Comparison of ENCODE assay signal across 30 cellular contexts in genomic region chr12:65776994-65777393, GRCh38. TPM values are rescaled to one million over a fixed set of nuclear protein-coding genes. Genes with fewer than 3 reads are reported as not detected.
DNase-seq lines count a peak whose midpoint lies in the region; ATAC-seq, FAIRE-seq and TF ChIP-seq lines count a peak whose summit lies in the region.
"Had no signal": no experiment of that assay in that cellular context is flagged by ENCODE, and none has a peak within 500 bp of the region (broad histone marks: within the 10 kb centered on the region; RNA-seq: fewer than 3 reads in every experiment).

No MANE protein-coding gene starts in this region.

- TF ChIP-seq CTCF in HEK293 (tag by site-specific recombination; IDR thresholded peaks at IDR 0.05) (no peak), WTC11 (IDR thresholded peaks at IDR 0.05) (no peak), H1 (IDR thresholded peaks at IDR 0.05; ENCODE audit: control extremely low read depth in 1 of 3, insufficient read depth in 1 of 3, low read depth in 1 of 3, low read length in 3 of 3) (no peak), tibial artery (IDR thresholded peaks at IDR 0.05) (no peak)

- no peak overlapping the region for H3K23ac ChIP-seq in H1 (ENCODE audit: insufficient read length)

- intact Hi-C loops in tibial artery (cut with DNase I; ENCODE audit: low total_unique reads) = no loop called here

- TF ChIP-seq POLR2A in H1 (IDR thresholded peaks at IDR 0.05; ENCODE audit: control extremely low read depth in 1 of 2, low read depth in 2 of 2, low read length in 2 of 2) = no peak

- no peak overlapping the region for H3K4me3 Mint-ChIP-seq in WTC11
- H3K4me3 Mint-ChIP-seq: CD14-positive monocyte; CD4-positive, alpha-beta memory T cell; CD4-positive, CD25-positive, alpha-beta regulatory T cell; CD8-positive, alpha-beta memory T cell had no signal

- no peak overlapping the region for H2AFZ ChIP-seq in H1 (ENCODE audit: low read length)

- H3K27me3 Mint-ChIP-seq in WTC11 (ENCODE audit: low read depth) = peaks cover 6% of the 10 kb centered on the region; the same call in 1 of the 2 replicates

- no peak overlapping the region for H3K4me3 ChIP-seq in HEK293 (ENCODE audit: low read depth, low read length)
- H3K4me3 ChIP-seq in SJSA1 = no peak overlapping the region
- no peak overlapping the region for H3K4me3 ChIP-seq in H1 (ENCODE audit: extremely low read depth in 1 of 4, insufficient read depth in 2 of 4, low read depth in 3 of 4, low read length in 4 of 4)
- H3K4me3 ChIP-seq in tibial artery = no peak overlapping the region
- H3K4me3 ChIP-seq: BLaER1, GM12878 had no signal

- TF ChIP-seq EP300 in H1 (IDR thresholded peaks at IDR 0.05; ENCODE audit: borderline replicate concordance in 1 of 2, low read depth in 2 of 2, low read length in 2 of 2) = no peak

- no peak overlapping the region for H3K14ac ChIP-seq in H1 (ENCODE audit: insufficient read length)

- no peak overlapping the region for H2BK12ac ChIP-seq in H1 (ENCODE audit: low read depth, low read length)

- no peak overlapping the region for H3K27ac Mint-ChIP-seq in WTC11
- H3K27ac Mint-ChIP-seq: CD14-positive monocyte; CD4-positive, alpha-beta memory T cell; CD4-positive, CD25-positive, alpha-beta regulatory T cell had no signal

- ATAC-seq in WTC11 (no peak), GM19035 (IDR thresholded peaks at IDR 0.05; ENCODE audit: unreplicated experiment) (no peak)
- ATAC-seq: GM12878 had no signal

- no peak overlapping the region for H3K4me2 ChIP-seq in H1 (ENCODE audit: insufficient read depth in 1 of 2, low read depth in 2 of 2, low read length in 2 of 2)
- H3K4me2 ChIP-seq: BLaER1 had no signal

- no peak overlapping the region for H2AK5ac ChIP-seq in H1 (ENCODE audit: low read depth, low read length)

- no peak overlapping the region for H4K91ac ChIP-seq in H1 (replicated peaks; ENCODE audit: insufficient read length, low read length)

- DNase-seq in SJSA1 (ENCODE audit: low read depth in 1 of 2, low spot score in 2 of 2) (peak; percentile 92 to 93), WTC11 (ENCODE audit: low spot score) (no peak), H1 (ENCODE audit: low read depth in 1 of 2, low spot score in 2 of 2) (no peak), NCI-H1694 treated with DMSO at 0.1 percent for 48 hours (lab: John Stamatoyannopoulos, UW) (no peak), NCI-H1092 (lab: John Stamatoyannopoulos, UW) (no peak), tibial artery (no peak)
- DNase-seq: 8988T; ACHN; BE2C; C1 segment of cervical spinal cord; CD4-positive, alpha-beta memory T cell; CD4-positive, CD25-positive, alpha-beta regulatory T cell; CD8-positive, alpha-beta memory T cell; COR-L47; DMS 273 treated with DMSO at 0.1 percent for 48 hours; DMS153; DMS53; DMS79; DND-41; EL; GDM1 had no signal

- H3K9me3 ChIP-seq in HEK293 (ENCODE audit: control insufficient read depth, insufficient read depth, low read depth, low read length) (no peaks in the 10 kb centered on the region; the same call in 1 of the 2 replicates), SJSA1 (replicated peaks) (peaks cover 5% of the 10 kb centered on the region; the same call in 1 of the 2 replicates), H1 (ENCODE audit: insufficient read depth in 2 of 2, low read depth in 1 of 2, low read length in 1 of 2) (peaks cover 3 to 4% of the 10 kb centered on the region in 2 experiments; a peak in 2 of 4 replicates), tibial artery (no peaks in the 10 kb centered on the region)
- H3K9me3 ChIP-seq: BE2C, BLaER1 had no signal

- POLR2A ChIA-PET in HEK293 (lab: Yijun Ruan, JAX) = no interaction called here
- POLR2A ChIA-PET in WTC11 (lab: Charles Lee) = no interaction called here
- POLR2A ChIA-PET in H1 (lab: Charles Lee; ENCODE audit: partially characterized antibody) = no interaction called here

- no peak overlapping the region for H2BK120ac ChIP-seq in H1 (replicated peaks; ENCODE audit: low read depth, low read length)

- H3K36me3 ChIP-seq in HEK293 (ENCODE audit: control insufficient read depth in 2 of 2, insufficient read depth in 1 of 2, low read length in 2 of 2) (no peaks in the 10 kb centered on the region), SJSA1 (no peaks in the 10 kb centered on the region), H1 (ENCODE audit: control insufficient read depth in 2 of 4, insufficient read depth in 4 of 4, low read length in 3 of 4) (no peaks in the 10 kb centered on the region), tibial artery (no peaks in the 10 kb centered on the region)
- H3K36me3 ChIP-seq: BE2C, BLaER1 had no signal

- H3K18ac ChIP-seq in H1 (ENCODE audit: extremely low read depth, low read length) = no peak overlapping the region

- no peak overlapping the region for H3K9ac ChIP-seq in H1 (replicated peaks in 1 of 4; ENCODE audit: extremely low read depth in 1 of 4, low read depth in 3 of 4, low read length in 3 of 4)
- H3K9ac ChIP-seq: BLaER1 had no signal

- H4K20me1 ChIP-seq in H1 (replicated peaks in 1 of 2; ENCODE audit: control insufficient read depth in 1 of 2, insufficient read depth in 2 of 2, low read length in 2 of 2) = no peaks in the 10 kb centered on the region
- H4K20me1 ChIP-seq: BLaER1 had no signal

- CTCF ChIA-PET in HEK293 (lab: Yijun Ruan, JAX) = interaction anchor here (0.5 to 1.2 kb wide), 5 partner anchors 12 to 477 kb away, joined by 3 read pairs; no protein-coding TSS in a partner anchor
- CTCF ChIA-PET in WTC11 (lab: Charles Lee) = interaction anchor here (1.2 kb wide), 1 partner anchor 174 kb away, joined by 5 read pairs; no protein-coding TSS in a partner anchor
- CTCF ChIA-PET in H1 (lab: Charles Lee; ENCODE audit: partially characterized antibody) = interaction anchor here (0.7 to 1.2 kb wide), 3 partner anchors 32 to 208 kb away, joined by 3 read pairs; no protein-coding TSS in a partner anchor

- no peak overlapping the region for H2BK15ac ChIP-seq in H1 (ENCODE audit: low read length)

- H2BK5ac ChIP-seq in H1 (ENCODE audit: low read depth, low read length) = no peak overlapping the region

- 90% methylated on average over 2 of the region's 2 CpGs; no CpG with 5 or more reads in 1 of the 2 experiments for WGBS in H1 (ENCODE audit: extremely low coverage in 1 of 2, insufficient coverage in 1 of 2, insufficient read length in 1 of 2, insufficient replicate concordance in 2 of 2, low coverage in 1 of 2, low lambda C conversion rate in 2 of 2, missing lambda C conversion rate in 1 of 2), 2 experiments

- H4K5ac ChIP-seq in H1 (ENCODE audit: insufficient read length, low read depth, low read length) = no peak overlapping the region

- peaks cover 15% of the 10 kb centered on the region for H3K9me3 Mint-ChIP-seq in WTC11

- H2BK20ac ChIP-seq in H1 (ENCODE audit: low read length) = no peak overlapping the region

- no peaks in the 10 kb centered on the region for H3K79me1 ChIP-seq in H1 (ENCODE audit: low read depth, low read length)

- FAIRE-seq in H1 (lab: Jason Lieb, UNC) = no peak
- FAIRE-seq: A204.1, GM12878, GM12892, GM18507, GM19239 had no signal

- TF ChIP-seq RAD21 in H1 (IDR thresholded peaks at IDR 0.05 in 1 of 2, conservative IDR thresholded peaks at IDR 0.05 in 1 of 2; ENCODE audit: low read depth in 2 of 2, low read length in 2 of 2) = no peak

- H3K56ac ChIP-seq in H1 (replicated peaks; ENCODE audit: insufficient read length, low read depth, low read length) = no peak overlapping the region

- peaks cover 38% of the 10 kb centered on the region for H3K4me1 Mint-ChIP-seq in WTC11
- H3K4me1 Mint-ChIP-seq: CD14-positive monocyte; CD4-positive, alpha-beta memory T cell; CD4-positive, CD25-positive, alpha-beta regulatory T cell; CD8-positive, alpha-beta memory T cell had no signal

- H3K23me2 ChIP-seq in H1 (ENCODE audit: low read depth, low read length) = no peaks in the 10 kb centered on the region

- H4K8ac ChIP-seq in H1 (ENCODE audit: extremely low read depth, insufficient read depth, low read length) = no peak overlapping the region

- H3K4ac ChIP-seq in H1 (replicated peaks; ENCODE audit: insufficient read length, low read depth, low read length) = no peak overlapping the region

- H3K36me3 Mint-ChIP-seq in WTC11 = peaks cover 11% of the 10 kb centered on the region
- H3K36me3 Mint-ChIP-seq: CD14-positive monocyte; CD4-positive, alpha-beta memory T cell; CD4-positive, CD25-positive, alpha-beta regulatory T cell; CD8-positive, alpha-beta memory T cell had no signal

- H3K27me3 ChIP-seq in SJSA1 (replicated peaks) (no peaks in the 10 kb centered on the region), H1 (replicated peaks in 1 of 4; ENCODE audit: control insufficient read depth in 3 of 4, extremely low read depth in 1 of 4, insufficient read depth in 3 of 4, low read length in 3 of 4) (no peaks in the 10 kb centered on the region), tibial artery (peaks cover 0 to 19% of the 10 kb centered on the region in 2 donors)
- H3K27me3 ChIP-seq: BE2C, BLaER1 had no signal

- no peaks in the 10 kb centered on the region for H3K79me2 ChIP-seq in H1 (ENCODE audit: control insufficient read depth in 1 of 2, insufficient read depth in 2 of 2, low read length in 2 of 2)

- H3K27ac ChIP-seq in HEK293 (ENCODE audit: extremely low read depth, low read depth, low read length) (no peak overlapping the region), SJSA1 (no peak overlapping the region), H1 (ENCODE audit: low read depth, low read length) (no peak overlapping the region), tibial artery (no peak overlapping the region)
- H3K27ac ChIP-seq: BLaER1 had no signal

- H3K4me1 ChIP-seq in HEK293 (ENCODE audit: control insufficient read depth, insufficient read depth, low read length) (0 out of 2 replicates have a peak, but pooled peaks cover 2% of the 10 kb centered on the region), SJSA1 (replicated peaks) (peaks cover 36% of the 10 kb centered on the region), H1 (replicated peaks in 1 of 4; ENCODE audit: control insufficient read depth in 3 of 4, insufficient read depth in 4 of 4, low read length in 3 of 4) (no peaks in the 10 kb centered on the region; a peak in 2 of 7 replicates), tibial artery (no peaks in the 10 kb centered on the region)
- H3K4me1 ChIP-seq: BE2C, BLaER1 had no signal

TF ChIP-seq in HEK293, 187 proteins besides CTCF, POLR2A, EP300 and RAD21 (continues in another document):
- TF ChIP-seq ZNF654 (tag by site-specific recombination; IDR thresholded peaks at IDR 0.05; ENCODE audit: low read depth) = no peak

TF ChIP-seq in WTC11, 78 proteins besides CTCF, POLR2A, EP300 and RAD21 (continues in another document):
- no peak for TF ChIP-seq ATF1 (CRISPR knock-in tag; IDR thresholded peaks at IDR 0.05)

RNA-seq across cellular contexts. Expression of gene HMGA2, which starts 47.3 kb away (rescaled TPM):
- total RNA-seq in SJSA1 (2014; rRNA removed; shearing (Covaris generic)) = 278 and 326 TPM in 2 replicates
- total RNA-seq in WTC11 (2021) = 93.6 to 98.7 TPM (median 95.9 TPM) in 3 replicates
- 103 and 104 TPM in 2 replicates for total RNA-seq in H1 (2021; fragmentation: NEBNext Ultra II Directional; extraction: Animal tissue kit (Norgen Biotek cat#: 25700))
- 46.0 and 50.7 TPM in 2 replicates for polyA plus RNA-seq in H1 (2011; rRNA removed)
- 45.4 TPM for polyA plus RNA-seq in H1 (2011; cell fraction: cytosol; rRNA removed)
- polyA plus RNA-seq in H1 (2011; cell fraction: nucleus; rRNA removed) = 77.0 TPM
- 35.0 to 68.1 TPM (median 44.6 TPM) in 4 replicates for polyA plus RNA-seq in H1 (2012, experiment 1 of 2)
- 13.2 TPM for polyA plus RNA-seq in H1 (2012, experiment 2 of 2)
- 89.7 TPM for polyA plus RNA-seq in H1 (2013, experiment 1 of 2)
- polyA plus RNA-seq in H1 (2013, experiment 2 of 2) = 80.7 TPM
- 38.8 and 46.1 TPM in 2 replicates for polyA minus RNA-seq in H1 (2011; rRNA and poly(A)+ RNA removed)
- 64.0 TPM for polyA minus RNA-seq in H1 (2011; cell fraction: cytosol; rRNA and poly(A)+ RNA removed)
- polyA minus RNA-seq in H1 (2011; cell fraction: nucleus; rRNA and poly(A)+ RNA removed) = 103 TPM
- total RNA-seq: CD4-positive, alpha-beta memory T cell; CD8-positive, alpha-beta memory T cell had no signal
- polyA plus RNA-seq: CD14-positive monocyte; CD4-positive, alpha-beta memory T cell; CD4-positive, CD25-positive, alpha-beta regulatory T cell; CD8-positive, alpha-beta memory T cell had no signal

Comparison
In these comparisons a context has a peak if more than half of its experiments do, and no peak if none do; other contexts are left out.
1. DNase-seq: peak in SJSA1 (2 of 2); none in WTC11 (single experiment), H1 (0 of 2), NCI-H1694 treated with DMSO at 0.1 percent for 48 hours (single experiment), NCI-H1092 (single experiment) and tibial artery (0 of 2).